In the genomic region with DNA sequence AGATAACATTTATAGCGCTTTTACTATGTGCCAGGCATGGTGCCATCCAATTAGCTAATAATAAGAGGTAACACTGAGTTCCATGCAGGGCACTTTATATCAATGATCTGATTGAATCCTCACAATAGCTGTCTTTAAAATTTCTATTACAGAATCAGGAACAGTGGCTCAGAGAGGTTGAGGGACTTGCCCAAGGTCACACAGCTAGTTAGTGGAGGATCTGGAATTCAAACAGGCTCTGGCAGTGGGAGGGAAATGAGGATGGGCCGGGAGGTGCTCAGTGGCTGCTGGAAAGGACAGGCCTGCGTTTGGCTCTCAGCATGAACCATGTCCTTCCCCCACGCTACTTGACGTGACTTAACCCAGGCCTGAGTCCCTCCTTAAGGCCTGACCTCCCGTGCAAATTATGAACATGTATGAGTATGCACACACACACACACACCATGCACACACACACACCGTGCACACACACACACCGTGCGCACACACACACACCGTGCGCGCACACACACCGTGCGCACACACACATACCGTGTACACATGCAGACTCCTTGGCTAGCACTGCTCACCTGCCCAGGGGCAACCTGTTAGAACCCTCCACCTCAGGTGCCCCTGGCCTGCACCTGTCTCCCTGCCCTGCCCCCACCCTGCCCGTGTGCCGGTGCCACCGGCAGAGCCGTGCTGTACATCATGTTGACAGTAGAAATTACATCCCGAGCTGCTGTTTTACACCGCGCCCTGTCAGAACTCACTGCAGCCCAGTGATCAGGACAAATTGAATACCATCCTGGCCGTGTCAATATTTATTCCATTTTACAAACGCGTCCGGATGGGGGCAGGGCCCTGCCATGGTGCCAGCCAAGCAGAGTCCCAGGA, we compare ENCODE assay signal across 28 cellular contexts. TPM values are rescaled to one million over a fixed set of nuclear protein-coding genes. Genes with fewer than 3 reads are reported as not detected.
DNase-seq lines count a peak whose midpoint lies in the region; ATAC-seq and TF ChIP-seq lines count a peak whose summit lies in the region.
"Had no signal": no experiment of that assay in that cellular context is flagged by ENCODE, and none has a peak within 500 bp of the region (broad histone marks: within the 10 kb centered on the region; RNA-seq: fewer than 3 reads in every experiment).

No MANE protein-coding gene starts in this region.

- no peaks in the 10 kb centered on the region for H3K36me3 ChIP-seq in mucosa of descending colon (ENCODE audit: low read depth)
- H3K36me3 ChIP-seq: MG63, tibial artery had no signal

- no peaks in the 10 kb centered on the region for H3K4me1 ChIP-seq in mucosa of descending colon (ENCODE audit: low read depth)
- H3K4me1 ChIP-seq: tibial artery had no signal

- intact Hi-C loops in mucosa of descending colon (cut with DNase I, micrococcal nuclease): no loop called here

- H3K9me3 ChIP-seq in mucosa of descending colon: no peaks in the 10 kb centered on the region
- H3K9me3 ChIP-seq: MG63, tibial artery had no signal

- ATAC-seq in mucosa of descending colon (peak; percentile 15), GM19324 (IDR thresholded peaks at IDR 0.05; ENCODE audit: low FRiP score, unreplicated experiment) (no peak)
- ATAC-seq: natural killer cell treated with Interleukin-12 subunit alpha and Interleukin-12 subunit beta and Interleukin-15 and Interleukin-18, amount 100 ng/mL, for 72 hours; T-helper 17 cell had no signal

- no peak for TF ChIP-seq CTCF in mucosa of descending colon (IDR thresholded peaks at IDR 0.05)

- H3K4me3 ChIP-seq in mucosa of descending colon: no peak overlapping the region
- H3K4me3 ChIP-seq: coronary artery, hepatocyte, MG63, tibial artery had no signal

- DNase-seq in DMS53 (lab: John Stamatoyannopoulos, UW) (peak; percentile 62), DMS53 treated with DMSO at 0.1 percent for 48 hours (lab: John Stamatoyannopoulos, UW; ENCODE audit: unreplicated experiment) (no peak), NCI-H1105 treated with DMSO at 0.1 percent for 48 hours (lab: John Stamatoyannopoulos, UW) (peak; percentile 58), NCI-H526 treated with DMSO at 0.1 percent for 48 hours (lab: John Stamatoyannopoulos, UW) (peak; percentile 24), mucosa of descending colon (peak in 1 of 3 donors; percentile 12), SIG-M5 (lab: John Stamatoyannopoulos, UW) (no peak), DMS79 treated with DMSO at 0.1 percent for 48 hours (lab: John Stamatoyannopoulos, UW) (no peak)
- DNase-seq: activated CD4-positive, alpha-beta memory T cell treated with anti-CD3 and anti-CD28 coated beads, Interleukin-2, amount 10 ng/mL, durations not matched to agents 7 days and 5 days; activated CD8-positive, alpha-beta memory T cell treated with anti-CD3 and anti-CD28 coated beads, Interleukin-2, amount 50 U/mL, for 4 hours; activated naive CD4-positive, alpha-beta T cell treated with Interleukin-2 at 50 U/mL for 16 hours; effector CD8-positive, alpha-beta T cell; GOT3; KG1; mammary epithelial cell; MG63; NCI-H1694 treated with DMSO at 0.1 percent for 48 hours; NK-92 treated with Interleukin-12 subunit alpha and Interleukin-12 subunit beta, amount 100 ng/mL, for 24 hours; Right ventricle myocardium superior; stimulated activated CD4-positive, alpha-beta T cell treated with anti-CD3 and anti-CD28 coated beads, Interleukin-15, amount 100 ng/mL, for 24 hours; stimulated activated CD4-positive, alpha-beta T cell treated with anti-CD3 and anti-CD28 coated beads, Interleukin-4, amount 100 ng/mL, for 4 hours; T-helper 17 cell; tibial artery had no signal

RNA-seq across cellular contexts. Expression of gene CDH22, which starts 43.7 kb away (rescaled TPM):
- total RNA-seq in mucosa of descending colon: under 1 TPM; 0.13 to 0.32 (median 0.19) TPM
- total RNA-seq: activated CD4-positive, alpha-beta memory T cell treated with anti-CD3 and anti-CD28 coated beads, Interleukin-2, amount 10 ng/mL, durations not matched to agents 7 days and 5 days; activated T-helper 1 cell treated with anti-CD3 and anti-CD28 coated beads, Interleukin-12 subunit alpha, Interleukin-12 subunit beta, Interleukin-2, Interleukin-4 antibody, amounts not matched to agents 30 ng/mL and 10 ng/mL and 1 ng/mL, durations not matched to agents 14 hours and 24 hours and 36 hours; hepatocyte; mammary epithelial cell; natural killer cell treated with Interleukin-12 subunit alpha and Interleukin-12 subunit beta and Interleukin-15 and Interleukin-18, amount 100 ng/mL, for 72 hours; osteoblast; T-helper 17 cell had no signal

Comparison
In these comparisons a context has a peak if more than half of its experiments do, and no peak if none do; other contexts are left out.
1. DNase-seq: peak in DMS53 (single experiment), NCI-H1105 treated with DMSO at 0.1 percent for 48 hours (single experiment) and NCI-H526 treated with DMSO at 0.1 percent for 48 hours (single experiment); none in DMS53 treated with DMSO at 0.1 percent for 48 hours (single experiment), SIG-M5 (single experiment) and DMS79 treated with DMSO at 0.1 percent for 48 hours (single experiment).